ENCODE assay signal across 22 cellular contexts in the genomic region with DNA sequence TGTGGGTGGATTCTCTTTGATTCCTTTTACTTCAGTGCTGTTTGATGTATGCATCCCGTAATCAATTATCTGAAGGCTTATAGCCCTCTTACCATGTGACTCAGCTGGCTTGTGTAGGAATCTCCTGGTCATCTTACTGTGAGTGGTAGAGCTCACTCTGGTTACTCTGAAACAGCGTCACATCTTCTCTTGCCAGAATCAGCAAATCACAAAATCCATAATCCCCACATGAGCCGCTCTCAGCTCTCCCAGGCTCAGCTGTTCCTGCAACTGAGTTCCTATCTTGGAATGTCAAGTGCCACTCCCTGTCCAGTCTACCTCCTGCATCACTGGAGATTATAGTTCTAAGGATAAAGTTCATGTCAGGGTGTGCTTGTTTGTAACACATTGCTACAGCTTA.
DNase-seq lines count a peak whose midpoint lies in the region; ATAC-seq and TF ChIP-seq lines count a peak whose summit lies in the region.
"Had no signal": no experiment of that assay in that cellular context is flagged by ENCODE, and none has a peak within 500 bp of the region (broad histone marks: within the 10 kb centered on the region; RNA-seq: fewer than 3 reads in every experiment).

No MANE protein-coding gene starts in this region.

- peak; percentile 21 for ATAC-seq in body of pancreas

- intact Hi-C loops in body of pancreas (cut with DNase I), result no loop called here

- H3K27ac ChIP-seq in body of pancreas (no peak overlapping the region), smooth muscle cell (ENCODE audit: low read depth) (peak overlapping the region; percentile 76)
- H3K27ac ChIP-seq: 22Rv1, ascending aorta, dorsolateral prefrontal cortex, heart right ventricle, parathyroid adenoma, transverse colon had no signal

- H4K20me1 ChIP-seq in smooth muscle cell (ENCODE audit: low read depth), result no peaks in the 10 kb centered on the region

- no peak overlapping the region for H3K9ac ChIP-seq in smooth muscle cell (ENCODE audit: low read depth)
- H3K9ac ChIP-seq: parathyroid adenoma had no signal

- DNase-seq in NCI-H524 (lab: John Stamatoyannopoulos, UW), result peak; percentile 6 to 43
- DNase-seq in NCI-H524 treated with DMSO at 0.1 percent for 48 hours (lab: John Stamatoyannopoulos, UW), result no peak
- no peak for DNase-seq in body of pancreas
- peak; percentile 67 for DNase-seq in islet precursor cell
- DNase-seq in smooth muscle cell (lab: John Stamatoyannopoulos, UW; ENCODE audit: unreplicated experiment), result no peak
- DNase-seq in foreskin melanocyte, result no peak
- no peak for DNase-seq in NCI-H1417 (lab: John Stamatoyannopoulos, UW)
- DNase-seq in SKM-1 (lab: John Stamatoyannopoulos, UW; ENCODE audit: unreplicated experiment), result no peak
- DNase-seq: activated B cell treated with CpG ODN at 0.5 μM for 24 hours; CD8-positive, alpha-beta memory T cell; cerebellar nuclear complex; dorsolateral prefrontal cortex; heart right ventricle; midbrain; NCI-H1694; NCI-H2171 treated with DMSO at 0.1 percent for 48 hours; NCI-H526 treated with DMSO at 0.1 percent for 48 hours; nephron progenitor cell; transverse colon had no signal

- TF ChIP-seq POLR2A in body of pancreas (IDR thresholded peaks at IDR 0.05), result no peak

- peak overlapping the region; percentile 56 for H3K4me2 ChIP-seq in smooth muscle cell

- H3K4me1 ChIP-seq in body of pancreas (no peaks in the 10 kb centered on the region), smooth muscle cell (ENCODE audit: low read depth) (peaks cover 5% of the 10 kb centered on the region)
- H3K4me1 ChIP-seq: ascending aorta, parathyroid adenoma, transverse colon had no signal

- H3F3A ChIP-seq in smooth muscle cell (ENCODE audit: low read depth), result no peaks in the 10 kb centered on the region

- H3K27me3 ChIP-seq in body of pancreas (no peaks in the 10 kb centered on the region), smooth muscle cell (ENCODE audit: low read depth) (no peaks in the 10 kb centered on the region)
- H3K27me3 ChIP-seq: ascending aorta, heart right ventricle, transverse colon had no signal

- H3K79me2 ChIP-seq in smooth muscle cell (ENCODE audit: low read depth), result no peaks in the 10 kb centered on the region
- H3K79me2 ChIP-seq: parathyroid adenoma had no signal

- no peak for TF ChIP-seq CTCF in body of pancreas (IDR thresholded peaks at IDR 0.05)
- no peak for TF ChIP-seq CTCF in smooth muscle cell (IDR thresholded peaks at IDR 0.05; ENCODE audit: borderline replicate concordance, insufficient read depth, poor library complexity, severe bottlenecking)

- H3K9me3 ChIP-seq in body of pancreas, result no peaks in the 10 kb centered on the region
- no peaks in the 10 kb centered on the region for H3K9me3 ChIP-seq in smooth muscle cell (replicated peaks; ENCODE audit: low read depth)
- H3K9me3 ChIP-seq: ascending aorta, heart right ventricle, transverse colon had no signal

- H2AFZ ChIP-seq in smooth muscle cell (ENCODE audit: low read depth), result peak overlapping the region; percentile 71
- H2AFZ ChIP-seq: parathyroid adenoma had no signal

- no peak overlapping the region for H3K4me3 ChIP-seq in body of pancreas
- no peak overlapping the region for H3K4me3 ChIP-seq in smooth muscle cell
- H3K4me3 ChIP-seq: ascending aorta, dorsolateral prefrontal cortex, heart right ventricle, transverse colon had no signal

- H3K36me3 ChIP-seq in body of pancreas (replicated peaks in 1 of 2; ENCODE audit: insufficient read depth in 1 of 2, low read depth in 2 of 2), result no peaks in the 10 kb centered on the region
- no peaks in the 10 kb centered on the region for H3K36me3 ChIP-seq in smooth muscle cell (ENCODE audit: low read depth)
- H3K36me3 ChIP-seq: ascending aorta, heart right ventricle, transverse colon had no signal

- WGBS in body of pancreas, 2 donors, result 63 to 69% methylated on average over 3 of the region's 3 CpGs
- WGBS in smooth muscle cell (ENCODE audit: low lambda C conversion rate), result 22% methylated on average over 3 of the region's 3 CpGs

Comparison
In these comparisons a context has a peak if more than half of its experiments do, and no peak if none do; other contexts are left out.
1. DNase-seq: peak in NCI-H524 (2 of 2) and islet precursor cell (single experiment); none in NCI-H524 treated with DMSO at 0.1 percent for 48 hours (single experiment), body of pancreas (0 of 4), smooth muscle cell (single experiment), foreskin melanocyte (single experiment), NCI-H1417 (0 of 3) and SKM-1 (single experiment).